Comparison of ENCODE assay signal across 29 cellular contexts in genomic region chr14:104199266-104199665, GRCh38.
"Had no signal": no experiment of that assay in that cellular context is flagged by ENCODE, and none has a peak within 500 bp of the region (broad histone marks: within the 10 kb centered on the region; RNA-seq: fewer than 3 reads in every experiment).

No MANE protein-coding gene starts in this region.

- H3K4me3 Mint-ChIP-seq: activated B cell treated with CpG ODN at 0.5 μM for 24 hours; activated CD8-positive, alpha-beta T cell treated with anti-CD3 and anti-CD28 coated beads for 36 hours; activated naive CD8-positive, alpha-beta T cell; activated T-cell treated with anti-CD3 and anti-CD28 coated beads, Interleukin-2, amount 50 U/mL, for 4 hours; activated T-helper 17 cell treated with anti-CD3 and anti-CD28 coated beads, Interleukin-2, amount 50 U/mL, for 72 hours; endodermal cell had no signal

- H3K36me3 ChIP-seq: breast epithelium, cardiac muscle cell, colonic mucosa, heart right ventricle, WERI-Rb-1 had no signal

- H3K27ac Mint-ChIP-seq: activated B cell treated with CpG ODN at 0.5 μM for 24 hours; activated CD8-positive, alpha-beta T cell treated with anti-CD3 and anti-CD28 coated beads for 36 hours; activated naive CD8-positive, alpha-beta T cell; activated T-helper 17 cell treated with anti-CD3 and anti-CD28 coated beads, Interleukin-2, amount 50 U/mL, for 72 hours; endodermal cell had no signal

- ATAC-seq: activated CD4-positive, CD25-positive, alpha-beta regulatory T cell treated with anti-CD3 and anti-CD28 coated beads, Interleukin-2, amount 50 U/mL, for 24 hours; activated CD8-positive, alpha-beta T cell treated with anti-CD3 and anti-CD28 coated beads for 36 hours; activated T-cell treated with anti-CD3 and anti-CD28 coated beads, Interleukin-2, amount 50 U/mL, for 4 hours; activated T-helper 17 cell treated with anti-CD3 and anti-CD28 coated beads, Interleukin-2, amount 50 U/mL, for 72 hours; body of pancreas; esophagus mucosa; heart right ventricle had no signal

- H3K4me1 Mint-ChIP-seq: activated T-helper 17 cell treated with anti-CD3 and anti-CD28 coated beads, Interleukin-2, amount 50 U/mL, for 72 hours had no signal

- H3K4me1 ChIP-seq: colonic mucosa, heart right ventricle had no signal

- H3K27me3 ChIP-seq: body of pancreas, cardiac muscle cell, colonic mucosa had no signal

- H3K9me3 Mint-ChIP-seq: activated B cell treated with CpG ODN at 0.5 μM for 24 hours; activated CD8-positive, alpha-beta T cell treated with anti-CD3 and anti-CD28 coated beads for 36 hours; activated T-cell treated with anti-CD3 and anti-CD28 coated beads, Interleukin-2, amount 50 U/mL, for 4 hours; activated T-helper 17 cell treated with anti-CD3 and anti-CD28 coated beads, Interleukin-2, amount 50 U/mL, for 72 hours; endodermal cell had no signal

- H3K27ac ChIP-seq: body of pancreas, breast epithelium, cardiac muscle cell, colonic mucosa, dorsolateral prefrontal cortex, heart right ventricle, WERI-Rb-1 had no signal

- H3K27me3 Mint-ChIP-seq: activated naive CD8-positive, alpha-beta T cell had no signal

- H3K36me3 Mint-ChIP-seq: activated naive CD8-positive, alpha-beta T cell had no signal

- DNase-seq: activated B cell treated with CpG ODN at 0.5 μM for 24 hours; activated CD4-positive, alpha-beta T cell treated with anti-CD3 and anti-CD28 coated beads for 48 hours; activated CD4-positive, alpha-beta T cell treated with anti-CD3 and anti-CD28 coated beads, Interleukin-2, amount 50 U/mL, for 1 hour; activated CD4-positive, alpha-beta T cell treated with anti-CD3 and anti-CD28 coated beads, Interleukin-2, amount 50 U/mL, for 48 hours; activated CD8-positive, alpha-beta memory T cell treated with anti-CD3 and anti-CD28 coated beads for 24 hours; activated CD8-positive, alpha-beta T cell treated with anti-CD3 and anti-CD28 coated beads for 36 hours; activated effector memory CD4-positive, alpha-beta T cell treated with Interleukin-2 at 50 U/mL for 16 hours; activated gamma-delta T cell treated with Interleukin-2 at 50 U/mL for 16 hours; activated naive CD4-positive, alpha-beta T cell treated with anti-CD3 and anti-CD28 coated beads, Interleukin-2, amount 50 U/mL, for 16 hours; activated naive CD4-positive, alpha-beta T cell treated with Interleukin-2 at 50 U/mL for 16 hours; activated T-cell treated with anti-CD3 and anti-CD28 coated beads, Interleukin-2, amount 50 U/mL, for 4 hours; amniotic stem cell; central memory CD4-positive, alpha-beta T cell; cerebellar nuclear complex; colonic mucosa; dorsolateral prefrontal cortex; effector memory CD4-positive, alpha-beta T cell; endodermal cell; foreskin fibroblast; heart right ventricle; T-helper 9 cell; WERI-Rb-1 had no signal

- H3K4me3 ChIP-seq: body of pancreas, breast epithelium, cardiac muscle cell, colonic mucosa, heart right ventricle had no signal

- H3K9me3 ChIP-seq: body of pancreas, breast epithelium, colonic mucosa, heart right ventricle had no signal
